In the genomic region with DNA sequence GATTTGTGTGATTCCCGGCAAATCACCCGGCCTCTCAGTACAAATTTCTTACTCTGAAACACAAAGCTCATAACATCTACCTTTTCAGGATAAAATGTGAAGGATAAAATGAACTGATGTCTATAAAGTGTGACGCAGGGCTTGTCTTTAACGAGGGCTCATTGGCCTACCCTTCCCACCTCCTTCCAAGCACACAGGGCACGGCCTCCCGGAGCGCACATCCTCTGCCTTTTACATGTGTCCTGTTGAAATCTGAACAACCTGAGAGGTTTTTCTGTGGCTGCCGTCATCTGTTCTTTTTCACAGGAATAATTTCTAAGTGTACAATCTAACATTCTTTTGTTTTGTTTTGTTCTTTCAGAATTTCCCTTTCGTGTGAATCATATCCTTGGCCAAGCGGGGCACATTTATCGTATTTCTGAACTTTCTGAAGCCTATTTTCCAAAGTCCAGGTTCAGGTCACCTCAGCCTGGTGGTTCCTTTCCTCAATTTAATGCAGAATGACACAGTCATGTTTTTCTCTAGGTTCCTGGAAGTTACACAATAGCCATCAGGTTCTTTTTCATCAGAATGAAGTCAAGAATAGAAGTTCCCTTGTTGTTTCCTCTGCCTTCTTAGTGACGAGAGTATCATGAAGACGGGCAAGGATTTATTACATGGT, we compare ENCODE assay signal across 23 cellular contexts. TPM values are rescaled to one million over a fixed set of nuclear protein-coding genes. Genes with fewer than 3 reads are reported as not detected.
DNase-seq lines count a peak whose midpoint lies in the region; ATAC-seq and TF ChIP-seq lines count a peak whose summit lies in the region.
"Had no signal": no experiment of that assay in that cellular context is flagged by ENCODE, and none has a peak within 500 bp of the region (broad histone marks: within the 10 kb centered on the region; RNA-seq: fewer than 3 reads in every experiment).

No MANE protein-coding gene starts in this region.

- 87% methylated on average over 13 of the region's 13 CpGs for WGBS in suprapubic skin

- H3K27me3 Mint-ChIP-seq in activated T-cell treated with anti-CD3 and anti-CD28 coated beads, Interleukin-2, amount 50 U/mL, for 72 hours (ENCODE audit: low read depth) = peaks cover 19% of the 10 kb centered on the region
- H3K27me3 Mint-ChIP-seq in nephron progenitor cell (ENCODE audit: low read depth, poor library complexity) = peaks cover 2% of the 10 kb centered on the region
- H3K27me3 Mint-ChIP-seq: activated naive CD8-positive, alpha-beta T cell treated with anti-CD3 and anti-CD28 coated beads for 36 hours had no signal

- no peak for TF ChIP-seq POLR2A in suprapubic skin (IDR thresholded peaks at IDR 0.05)

- H3K4me3 Mint-ChIP-seq in activated T-cell treated with anti-CD3 and anti-CD28 coated beads, Interleukin-2, amount 50 U/mL, for 72 hours = no peak overlapping the region
- no peak overlapping the region for H3K4me3 Mint-ChIP-seq in nephron progenitor cell
- H3K4me3 Mint-ChIP-seq: activated naive CD8-positive, alpha-beta T cell treated with anti-CD3 and anti-CD28 coated beads for 36 hours; activated T-helper 1 cell treated with anti-CD3 and anti-CD28 coated beads, Interleukin-12 subunit alpha, Interleukin-12 subunit beta, Interleukin-2, Interleukin-4 antibody, amounts not matched to agents 30 ng/mL and 10 ng/mL and 1 ng/mL, durations not matched to agents 14 hours and 24 hours and 36 hours; endodermal cell; H9; stimulated activated memory B cell treated with anti-CD40 and anti-IgM and Interleukin-4, amounts not matched to agents 10 μg/mL and 1 μg/mL and 100 μg/mL, for 72 hours had no signal

- H3K27ac Mint-ChIP-seq in activated T-cell treated with anti-CD3 and anti-CD28 coated beads, Interleukin-2, amount 50 U/mL, for 72 hours = peak overlapping the region; percentile 10
- H3K27ac Mint-ChIP-seq in nephron progenitor cell = peak overlapping the region; percentile 85
- H3K27ac Mint-ChIP-seq: activated naive CD8-positive, alpha-beta T cell treated with anti-CD3 and anti-CD28 coated beads for 36 hours; activated T-helper 1 cell treated with anti-CD3 and anti-CD28 coated beads, Interleukin-12 subunit alpha, Interleukin-12 subunit beta, Interleukin-2, Interleukin-4 antibody, amounts not matched to agents 30 ng/mL and 10 ng/mL and 1 ng/mL, durations not matched to agents 14 hours and 24 hours and 36 hours; endodermal cell; H9; stimulated activated memory B cell treated with anti-CD40 and anti-IgM and Interleukin-4, amounts not matched to agents 10 μg/mL and 1 μg/mL and 100 μg/mL, for 72 hours had no signal

- no peaks in the 10 kb centered on the region for H3K4me1 ChIP-seq in suprapubic skin
- H3K4me1 ChIP-seq: colonic mucosa, lower lobe of right lung, tibial artery had no signal

- H3K27me3 ChIP-seq in brain microvascular endothelial cell (replicated peaks) (no peaks in the 10 kb centered on the region), suprapubic skin (no peaks in the 10 kb centered on the region)
- H3K27me3 ChIP-seq: colonic mucosa, hepatocyte, tibial artery had no signal

- no peaks in the 10 kb centered on the region for H3K9me3 Mint-ChIP-seq in activated T-cell treated with anti-CD3 and anti-CD28 coated beads, Interleukin-2, amount 50 U/mL, for 72 hours
- no peaks in the 10 kb centered on the region for H3K9me3 Mint-ChIP-seq in nephron progenitor cell
- H3K9me3 Mint-ChIP-seq: activated naive CD8-positive, alpha-beta T cell treated with anti-CD3 and anti-CD28 coated beads for 36 hours; activated T-helper 1 cell treated with anti-CD3 and anti-CD28 coated beads, Interleukin-12 subunit alpha, Interleukin-12 subunit beta, Interleukin-2, Interleukin-4 antibody, amounts not matched to agents 30 ng/mL and 10 ng/mL and 1 ng/mL, durations not matched to agents 14 hours and 24 hours and 36 hours; endodermal cell; H9; stimulated activated memory B cell treated with anti-CD40 and anti-IgM and Interleukin-4, amounts not matched to agents 10 μg/mL and 1 μg/mL and 100 μg/mL, for 72 hours had no signal

- peaks cover 5% of the 10 kb centered on the region for H3K4me1 Mint-ChIP-seq in activated T-cell treated with anti-CD3 and anti-CD28 coated beads, Interleukin-2, amount 50 U/mL, for 72 hours (ENCODE audit: low read depth)
- peaks cover 63% of the 10 kb centered on the region for H3K4me1 Mint-ChIP-seq in nephron progenitor cell
- H3K4me1 Mint-ChIP-seq: activated naive CD8-positive, alpha-beta T cell treated with anti-CD3 and anti-CD28 coated beads for 36 hours; stimulated activated memory B cell treated with anti-CD40 and anti-IgM and Interleukin-4, amounts not matched to agents 10 μg/mL and 1 μg/mL and 100 μg/mL, for 72 hours had no signal

- ATAC-seq in activated T-cell treated with anti-CD3 and anti-CD28 coated beads, Interleukin-2, amount 50 U/mL, for 72 hours (replicated peaks in 1 of 2) = no peak
- ATAC-seq: lower lobe of right lung; stimulated activated memory B cell treated with anti-CD40 and anti-IgM and Interleukin-4, amounts not matched to agents 10 μg/mL and 1 μg/mL and 100 μg/mL, for 72 hours had no signal

- H3K4me3 ChIP-seq in brain microvascular endothelial cell (ENCODE audit: low read depth, low read length) (no peak overlapping the region), suprapubic skin (no peak overlapping the region)
- H3K4me3 ChIP-seq: colonic mucosa, hepatocyte, lower lobe of right lung, tibial artery had no signal

- in situ Hi-C loops in brain microvascular endothelial cell (cut with HindIII; ENCODE audit: low pct_ligation_motif_present, low sequenced_read_pairs) = no loop called here

- H3K36me3 ChIP-seq in brain microvascular endothelial cell (replicated peaks) (no peaks in the 10 kb centered on the region), suprapubic skin (no peaks in the 10 kb centered on the region)
- H3K36me3 ChIP-seq: colonic mucosa, lower lobe of right lung, tibial artery had no signal

- no peak for TF ChIP-seq EP300 in suprapubic skin (IDR thresholded peaks at IDR 0.05)

- H3K27ac ChIP-seq in brain microvascular endothelial cell = no peak overlapping the region
- peak overlapping the region; percentile 73 for H3K27ac ChIP-seq in suprapubic skin
- H3K27ac ChIP-seq: colonic mucosa, hepatocyte, lower lobe of right lung, tibial artery had no signal

- no peaks in the 10 kb centered on the region for H3K9me3 ChIP-seq in suprapubic skin
- H3K9me3 ChIP-seq: colonic mucosa, lower lobe of right lung, tibial artery had no signal

- no peaks in the 10 kb centered on the region for H3K36me3 Mint-ChIP-seq in activated T-cell treated with anti-CD3 and anti-CD28 coated beads, Interleukin-2, amount 50 U/mL, for 72 hours (ENCODE audit: insufficient read depth in 2 of 2)
- no peaks in the 10 kb centered on the region for H3K36me3 Mint-ChIP-seq in nephron progenitor cell (ENCODE audit: low read depth)
- H3K36me3 Mint-ChIP-seq: activated naive CD8-positive, alpha-beta T cell treated with anti-CD3 and anti-CD28 coated beads for 36 hours; stimulated activated memory B cell treated with anti-CD40 and anti-IgM and Interleukin-4, amounts not matched to agents 10 μg/mL and 1 μg/mL and 100 μg/mL, for 72 hours had no signal

- no peak for DNase-seq in activated T-cell treated with anti-CD3 and anti-CD28 coated beads, Interleukin-2, amount 50 U/mL, for 72 hours
- DNase-seq in activated T-cell treated with anti-CD3 and anti-CD28 coated beads for 4 hours (no peak), brain microvascular endothelial cell (peak; percentile 13), nephron progenitor cell (no peak), suprapubic skin (ENCODE audit: low spot score in 2 of 2) (no peak), Kasumi-1 (lab: John Stamatoyannopoulos, UW) (no peak), UCSD-AML1 (lab: John Stamatoyannopoulos, UW; ENCODE audit: unreplicated experiment) (no peak)
- DNase-seq in activated CD4-positive, CD25-positive, alpha-beta regulatory T cell treated with anti-CD3 and anti-CD28 coated beads, Interleukin-2, amount 50 U/mL, for 72 hours = no peak
- DNase-seq: activated CD4-positive, alpha-beta T cell treated with anti-CD3 and anti-CD28 coated beads for 4 hours; activated naive CD8-positive, alpha-beta T cell treated with anti-CD3 and anti-CD28 coated beads for 36 hours; colonic mucosa; DND-41; endodermal cell; H9; lower lobe of right lung; NCI-H1436; NCI-H510A treated with DMSO at 0.1 percent for 48 hours; SW 1271; tibial artery had no signal

- TF ChIP-seq CTCF in brain microvascular endothelial cell (IDR thresholded peaks at IDR 0.05; ENCODE audit: low read depth, low read length, missing control alignments) (no peak), nephron progenitor cell (IDR thresholded peaks at IDR 0.05) (no peak), suprapubic skin (IDR thresholded peaks at IDR 0.05) (no peak)

RNA-seq across cellular contexts. Expression of a gene that starts 53.1 kb away (rescaled TPM):
- 10 to 100 TPM; 39.8 to 58.1 TPM for total RNA-seq in activated T-cell treated with anti-CD3 and anti-CD28 coated beads, Interleukin-2, amount 50 U/mL, for 72 hours
- 100 to 1,000 TPM; 113 to 381 (median 206) TPM for total RNA-seq in suprapubic skin
- total RNA-seq: A172 had no signal
